In the genomic region with DNA sequence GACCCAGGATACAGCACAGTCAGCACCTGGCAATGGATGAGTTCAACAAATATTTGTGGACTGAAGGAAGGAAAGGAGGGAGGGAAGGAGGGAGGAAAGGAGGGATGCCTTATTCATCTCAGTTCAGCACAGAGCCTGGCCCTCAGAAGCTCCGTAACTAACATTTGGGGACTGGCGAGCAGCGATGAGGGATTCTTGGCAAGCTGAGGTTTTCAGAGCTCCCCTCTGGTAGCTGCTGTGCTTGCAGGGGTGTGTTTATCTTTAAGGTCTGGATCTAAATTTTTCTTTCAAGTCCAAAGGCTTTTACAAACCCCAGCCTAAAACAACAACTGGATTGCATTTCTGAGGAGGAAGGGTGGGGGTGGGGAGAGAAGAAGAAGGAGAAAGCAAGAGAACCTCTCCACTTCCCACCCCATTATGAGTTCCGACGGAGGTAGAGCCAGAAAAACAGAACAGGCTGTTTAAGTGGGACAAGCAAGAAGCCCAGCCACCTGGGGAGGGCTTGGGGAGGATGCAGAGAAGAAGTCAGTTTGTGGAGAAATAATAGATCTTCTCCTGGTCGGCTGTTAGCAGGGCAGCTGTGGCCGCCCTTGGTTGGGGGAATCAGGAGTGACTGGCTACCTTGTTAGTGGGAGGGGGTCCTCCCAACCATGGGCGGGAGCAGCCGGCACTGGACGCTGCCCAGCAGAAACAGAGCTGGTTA, we compare ENCODE assay signal across 16 cellular contexts.
A peak's percentile ranks its signal among the peaks of the same experiment; 100 is the strongest.
DNase-seq lines count a peak whose midpoint lies in the region; ATAC-seq and TF ChIP-seq lines count a peak whose summit lies in the region.
"Had no signal": no experiment of that assay in that cellular context is flagged by ENCODE, and none has a peak within 500 bp of the region (broad histone marks: within the 10 kb centered on the region; RNA-seq: fewer than 3 reads in every experiment).

No MANE protein-coding gene starts in this region.

- H3K9me3 Mint-ChIP-seq in WTC11: no peaks in the 10 kb centered on the region
- H3K9me3 Mint-ChIP-seq in progenitor cell of endocrine pancreas (ENCODE audit: low read depth): no peaks in the 10 kb centered on the region
- H3K9me3 Mint-ChIP-seq in stimulated activated effector memory CD8-positive, alpha-beta T cell treated with anti-CD3 and anti-CD28 coated beads, Interleukin-12 subunit alpha, Interleukin-12 subunit beta, amount 100 ng/mL, for 72 hours: no peaks in the 10 kb centered on the region
- H3K9me3 Mint-ChIP-seq: activated T-helper 17 cell treated with anti-CD3 and anti-CD28 coated beads, Interleukin-2, amount 50 U/mL, for 72 hours; dendritic cell treated with granulocyte-macrophage colony-stimulating factor and Interleukin-4, amounts not matched to agents 40 ng/mL and 50 ng/mL, for 4 days had no signal

- POLR2A ChIA-PET in AG04450 (lab: Yijun Ruan, JAX) (interaction anchor here (0.7 to 0.9 kb wide), 4 partner anchors 10 to 58 kb away, joined by 3 to 19 read pairs (median 5); no protein-coding TSS in a partner anchor), WTC11 (lab: Charles Lee) (no interaction called here)

- H3K4me3 Mint-ChIP-seq in WTC11: no peak overlapping the region; the same call in 1 of the 2 replicates
- no peak overlapping the region for H3K4me3 Mint-ChIP-seq in progenitor cell of endocrine pancreas (ENCODE audit: low read depth)
- H3K4me3 Mint-ChIP-seq in stimulated activated effector memory CD8-positive, alpha-beta T cell treated with anti-CD3 and anti-CD28 coated beads, Interleukin-12 subunit alpha, Interleukin-12 subunit beta, amount 100 ng/mL, for 72 hours: no peak overlapping the region
- H3K4me3 Mint-ChIP-seq: activated CD8-positive, alpha-beta T cell treated with anti-CD3 and anti-CD28 coated beads, Interleukin-2, amount 10 ng/mL, durations not matched to agents 7 days and 5 days; activated T-helper 17 cell treated with anti-CD3 and anti-CD28 coated beads, Interleukin-2, amount 50 U/mL, for 72 hours; dendritic cell treated with granulocyte-macrophage colony-stimulating factor and Interleukin-4, amounts not matched to agents 40 ng/mL and 50 ng/mL, for 4 days had no signal

- 34% methylated on average over 10 of the region's 10 CpGs for WGBS in right cardiac atrium

- CTCF ChIA-PET in AG04450 (lab: Charles Lee) (interaction anchor here (0.9 to 2.1 kb wide), 3 partner anchors 18 to 135 kb away, joined by 4 to 8 read pairs (median 5); no protein-coding TSS in a partner anchor), WTC11 (lab: Charles Lee) (interaction anchor here (0.5 to 2.3 kb wide), 10 partner anchors 18 to 482 kb away, joined by 3 to 15 read pairs (median 4); no protein-coding TSS in a partner anchor)

- H3K4me1 ChIP-seq in right cardiac atrium (ENCODE audit: control insufficient read depth, insufficient read depth, low read length): peaks cover 11% of the 10 kb centered on the region

- TF ChIP-seq CTCF in AG04450 (IDR thresholded peaks at IDR 0.05; ENCODE audit: low read depth, low read length): 0 out of 2 replicates have a peak, but pooled peaks have one; percentile 17
- no peak for TF ChIP-seq CTCF in WTC11 (IDR thresholded peaks at IDR 0.05)
- TF ChIP-seq CTCF in progenitor cell of endocrine pancreas (IDR thresholded peaks at IDR 0.05; ENCODE audit: unreplicated experiment): no peak
- TF ChIP-seq CTCF in GM10266 (IDR thresholded peaks at IDR 0.05; ENCODE audit: control insufficient read depth, insufficient read depth, low read depth, missing control alignments): no peak

- H3K27ac ChIP-seq in AG04450 (ENCODE audit: low read depth, low read length): peak overlapping the region; percentile 0
- H3K27ac ChIP-seq in right cardiac atrium (ENCODE audit: low read length): peak overlapping the region; percentile 10
- H3K27ac ChIP-seq: PC-9 had no signal

- DNase-seq in AG04450 (ENCODE audit: low read depth, low spot score) (no peak), WTC11 (ENCODE audit: low spot score) (no peak), right cardiac atrium (peak in 1 of 3 donors; percentile 33), progenitor cell of endocrine pancreas (ENCODE audit: low spot score, unreplicated experiment) (no peak), GM10266 (ENCODE audit: extremely low spot score) (no peak)
- no peak for DNase-seq in activated CD8-positive, alpha-beta memory T cell treated with anti-CD3 and anti-CD28 coated beads, Interleukin-2, amount 50 U/mL, for 4 hours
- no peak for DNase-seq in stimulated activated effector memory CD8-positive, alpha-beta T cell treated with anti-CD3 and anti-CD28 coated beads, Interleukin-12 subunit alpha, Interleukin-12 subunit beta, amount 100 ng/mL, for 72 hours (ENCODE audit: low spot score in 2 of 2)
- DNase-seq in stimulated activated CD4-positive, alpha-beta T cell treated with anti-CD3 and anti-CD28 coated beads, Interleukin-4, amount 100 ng/mL, for 1 hour: no peak
- DNase-seq: activated CD8-positive, alpha-beta T cell treated with anti-CD3 and anti-CD28 coated beads, Interleukin-2, amount 10 ng/mL, durations not matched to agents 7 days and 5 days; GDM1; NCI-H1436 treated with DMSO at 0.1 percent for 48 hours; ovary; PC-9 had no signal

- H3K27me3 Mint-ChIP-seq in WTC11 (ENCODE audit: low read depth) (no peaks in the 10 kb centered on the region), progenitor cell of endocrine pancreas (peaks cover 3% of the 10 kb centered on the region)
- H3K27me3 Mint-ChIP-seq: activated T-helper 17 cell treated with anti-CD3 and anti-CD28 coated beads, Interleukin-2, amount 50 U/mL, for 72 hours had no signal

- H3K4me1 Mint-ChIP-seq in WTC11 (peaks cover 54% of the 10 kb centered on the region), progenitor cell of endocrine pancreas (ENCODE audit: low read depth) (peaks cover 15% of the 10 kb centered on the region)
- H3K4me1 Mint-ChIP-seq in stimulated activated effector memory CD8-positive, alpha-beta T cell treated with anti-CD3 and anti-CD28 coated beads, Interleukin-12 subunit alpha, Interleukin-12 subunit beta, amount 100 ng/mL, for 72 hours: peaks cover 14% of the 10 kb centered on the region
- H3K4me1 Mint-ChIP-seq: activated T-helper 17 cell treated with anti-CD3 and anti-CD28 coated beads, Interleukin-2, amount 50 U/mL, for 72 hours had no signal

- H3K4me3 ChIP-seq in AG04450 (ENCODE audit: low read depth, low read length) (no peak overlapping the region; the same call in 1 of the 2 replicates), right cardiac atrium (ENCODE audit: low read length) (no peak overlapping the region)
- H3K4me3 ChIP-seq: lung, ovary, PC-9 had no signal

- H3K36me3 Mint-ChIP-seq in WTC11 (no peaks in the 10 kb centered on the region), progenitor cell of endocrine pancreas (ENCODE audit: insufficient read depth) (no peaks in the 10 kb centered on the region)
- no peaks in the 10 kb centered on the region for H3K36me3 Mint-ChIP-seq in stimulated activated effector memory CD8-positive, alpha-beta T cell treated with anti-CD3 and anti-CD28 coated beads, Interleukin-12 subunit alpha, Interleukin-12 subunit beta, amount 100 ng/mL, for 72 hours

- H3K27ac Mint-ChIP-seq in WTC11: peak overlapping the region; percentile 14; the same call in 1 of the 2 replicates
- H3K27ac Mint-ChIP-seq in progenitor cell of endocrine pancreas: peak overlapping the region; percentile 36
- no peak overlapping the region for H3K27ac Mint-ChIP-seq in stimulated activated effector memory CD8-positive, alpha-beta T cell treated with anti-CD3 and anti-CD28 coated beads, Interleukin-12 subunit alpha, Interleukin-12 subunit beta, amount 100 ng/mL, for 72 hours
- H3K27ac Mint-ChIP-seq: activated CD8-positive, alpha-beta T cell treated with anti-CD3 and anti-CD28 coated beads, Interleukin-2, amount 10 ng/mL, durations not matched to agents 7 days and 5 days; activated T-helper 17 cell treated with anti-CD3 and anti-CD28 coated beads, Interleukin-2, amount 50 U/mL, for 72 hours; dendritic cell treated with granulocyte-macrophage colony-stimulating factor and Interleukin-4, amounts not matched to agents 40 ng/mL and 50 ng/mL, for 4 days had no signal

- ATAC-seq in WTC11 (peak; percentile 39; the same call in 1 of the 2 replicates), right cardiac atrium (peak; percentile 12 to 43)
- no peak for ATAC-seq in stimulated activated effector memory CD8-positive, alpha-beta T cell treated with anti-CD3 and anti-CD28 coated beads, Interleukin-12 subunit alpha, Interleukin-12 subunit beta, amount 100 ng/mL, for 72 hours
- ATAC-seq: activated CD8-positive, alpha-beta T cell treated with anti-CD3 and anti-CD28 coated beads, Interleukin-2, amount 10 ng/mL, durations not matched to agents 7 days and 5 days; activated T-helper 17 cell treated with anti-CD3 and anti-CD28 coated beads, Interleukin-2, amount 50 U/mL, for 72 hours had no signal

- H3K27me3 ChIP-seq in AG04450 (ENCODE audit: control insufficient read depth, insufficient read depth, low read length): peaks cover 38% of the 10 kb centered on the region
- no peaks in the 10 kb centered on the region for H3K27me3 ChIP-seq in right cardiac atrium (ENCODE audit: control insufficient read depth, insufficient read depth)
- H3K27me3 ChIP-seq: ovary had no signal

- intact Hi-C loops in right cardiac atrium (cut with DNase I): no loop called here

- H3K9me3 ChIP-seq in AG04450 (ENCODE audit: control insufficient read depth, insufficient read depth, low read length) (no peaks in the 10 kb centered on the region), right cardiac atrium (ENCODE audit: control insufficient read depth, low read length) (no peaks in the 10 kb centered on the region)
- H3K9me3 ChIP-seq: ovary had no signal

TF ChIP-seq in WTC11, 78 proteins besides CTCF, POLR2A, EP300 and RAD21 (continues in another document):
- TF ChIP-seq RELA (CRISPR knock-in tag; IDR thresholded peaks at IDR 0.05; ENCODE audit: borderline replicate concordance): no peak
- no peak for TF ChIP-seq FOXP1 (CRISPR knock-in tag; IDR thresholded peaks at IDR 0.05; ENCODE audit: borderline replicate concordance)
- TF ChIP-seq, protein P1, sequence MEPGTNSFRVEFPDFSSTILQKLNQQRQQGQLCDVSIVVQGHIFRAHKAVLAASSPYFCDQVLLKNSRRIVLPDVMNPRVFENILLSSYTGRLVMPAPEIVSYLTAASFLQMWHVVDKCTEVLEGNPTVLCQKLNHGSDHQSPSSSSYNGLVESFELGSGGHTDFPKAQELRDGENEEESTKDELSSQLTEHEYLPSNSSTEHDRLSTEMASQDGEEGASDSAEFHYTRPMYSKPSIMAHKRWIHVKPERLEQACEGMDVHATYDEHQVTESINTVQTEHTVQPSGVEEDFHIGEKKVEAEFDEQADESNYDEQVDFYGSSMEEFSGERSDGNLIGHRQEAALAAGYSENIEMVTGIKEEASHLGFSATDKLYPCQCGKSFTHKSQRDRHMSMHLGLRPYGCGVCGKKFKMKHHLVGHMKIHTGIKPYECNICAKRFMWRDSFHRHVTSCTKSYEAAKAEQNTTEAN (CRISPR knock-in tag; IDR thresholded peaks at IDR 0.05): no peak
- TF ChIP-seq, protein P2, sequence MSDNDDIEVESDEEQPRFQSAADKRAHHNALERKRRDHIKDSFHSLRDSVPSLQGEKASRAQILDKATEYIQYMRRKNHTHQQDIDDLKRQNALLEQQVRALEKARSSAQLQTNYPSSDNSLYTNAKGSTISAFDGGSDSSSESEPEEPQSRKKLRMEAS (CRISPR knock-in tag; IDR thresholded peaks at IDR 0.05): no peak
